2 cellular contexts compared by ENCODE assay signal in the genomic region with DNA sequence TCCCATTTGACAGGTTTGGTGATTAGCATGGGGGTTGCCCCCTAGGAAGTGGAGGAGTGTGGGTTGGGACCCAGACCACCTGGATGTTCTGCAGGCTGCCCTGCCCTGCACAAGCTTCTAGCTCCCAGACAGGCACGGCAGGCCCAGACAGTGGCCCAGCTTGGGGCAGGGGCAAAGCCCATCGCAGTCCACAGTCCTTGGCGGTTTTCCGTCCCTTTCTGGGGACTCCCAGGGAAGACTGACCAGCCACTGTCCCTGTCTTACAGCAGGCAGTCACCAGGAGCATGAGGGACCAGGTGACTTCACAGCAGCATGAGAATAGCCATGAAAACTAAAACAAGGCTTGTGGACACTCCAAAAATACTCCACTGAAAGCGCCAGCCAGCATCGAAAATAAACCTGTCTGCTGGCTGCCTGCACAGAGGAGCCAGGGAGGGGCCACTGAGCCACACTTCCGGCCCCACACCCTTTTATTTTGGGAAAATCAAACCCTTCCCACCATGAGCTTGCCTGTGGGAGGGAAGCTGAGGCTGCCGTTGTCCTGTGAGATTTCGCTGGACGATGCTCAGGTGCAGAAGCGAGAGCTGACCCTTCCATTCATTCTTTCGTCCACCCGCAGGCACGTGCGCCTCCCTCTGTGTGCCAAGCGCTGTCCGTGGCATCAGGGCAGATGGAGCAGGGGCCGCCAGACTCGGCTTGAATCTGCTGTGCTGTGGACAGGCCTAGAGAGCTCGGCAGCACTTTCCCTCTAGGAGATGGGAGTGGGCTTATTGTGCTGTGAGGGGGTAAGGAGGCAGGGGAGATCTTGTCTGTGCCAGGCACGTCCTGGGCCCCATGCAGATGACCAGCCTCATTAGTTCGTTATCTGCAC.
TF ChIP-seq lines count a peak whose summit lies in the region.

No MANE protein-coding gene starts in this region.

TF ChIP-seq in IMR-90, 13 proteins besides CTCF, POLR2A, EP300 and RAD21:
- TF ChIP-seq CHD1 (IDR thresholded peaks at IDR 0.05; ENCODE audit: low read depth, low read length) (no peak), SMC3 (IDR thresholded peaks at IDR 0.05; ENCODE audit: low read depth, low read length) (no peak), NFE2L2 (IDR thresholded peaks at IDR 0.05; ENCODE audit: low read depth, low read length) (no peak), CEBPB (IDR thresholded peaks at IDR 0.05; ENCODE audit: low read depth, low read length) (no peak), FOS (IDR thresholded peaks at IDR 0.05; ENCODE audit: low read depth, low read length) (no peak), MAZ (IDR thresholded peaks at IDR 0.05; ENCODE audit: borderline replicate concordance, low read depth, low read length) (no peak), BHLHE40 (IDR thresholded peaks at IDR 0.05; ENCODE audit: low read depth, low read length) (no peak), MXI1 (IDR thresholded peaks at IDR 0.05; ENCODE audit: borderline replicate concordance, low read depth, low read length) (no peak), RFX5 (IDR thresholded peaks at IDR 0.05; ENCODE audit: low read depth, low read length) (no peak), RCOR1 (IDR thresholded peaks at IDR 0.05; ENCODE audit: insufficient replicate concordance, low read length) (no peak), MAFK (IDR thresholded peaks at IDR 0.05; ENCODE audit: low read depth, low read length) (no peak)
- TF ChIP-seq, protein P1, sequence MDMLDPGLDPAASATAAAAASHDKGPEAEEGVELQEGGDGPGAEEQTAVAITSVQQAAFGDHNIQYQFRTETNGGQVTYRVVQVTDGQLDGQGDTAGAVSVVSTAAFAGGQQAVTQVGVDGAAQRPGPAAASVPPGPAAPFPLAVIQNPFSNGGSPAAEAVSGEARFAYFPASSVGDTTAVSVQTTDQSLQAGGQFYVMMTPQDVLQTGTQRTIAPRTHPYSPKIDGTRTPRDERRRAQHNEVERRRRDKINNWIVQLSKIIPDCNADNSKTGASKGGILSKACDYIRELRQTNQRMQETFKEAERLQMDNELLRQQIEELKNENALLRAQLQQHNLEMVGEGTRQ (IDR thresholded peaks at IDR 0.05; ENCODE audit: low read depth, low read length) = no peak
- TF ChIP-seq, protein P2, sequence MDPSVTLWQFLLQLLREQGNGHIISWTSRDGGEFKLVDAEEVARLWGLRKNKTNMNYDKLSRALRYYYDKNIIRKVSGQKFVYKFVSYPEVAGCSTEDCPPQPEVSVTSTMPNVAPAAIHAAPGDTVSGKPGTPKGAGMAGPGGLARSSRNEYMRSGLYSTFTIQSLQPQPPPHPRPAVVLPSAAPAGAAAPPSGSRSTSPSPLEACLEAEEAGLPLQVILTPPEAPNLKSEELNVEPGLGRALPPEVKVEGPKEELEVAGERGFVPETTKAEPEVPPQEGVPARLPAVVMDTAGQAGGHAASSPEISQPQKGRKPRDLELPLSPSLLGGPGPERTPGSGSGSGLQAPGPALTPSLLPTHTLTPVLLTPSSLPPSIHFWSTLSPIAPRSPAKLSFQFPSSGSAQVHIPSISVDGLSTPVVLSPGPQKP (IDR thresholded peaks at IDR 0.05; ENCODE audit: borderline replicate concordance, low read depth, low read length) = no peak

TF ChIP-seq in HepG2, 621 proteins besides CTCF, POLR2A, EP300 and RAD21:
- no peak for TF ChIP-seq FOXM1 (CRISPR knock-in tag; IDR thresholded peaks at IDR 0.05)
- TF ChIP-seq RNF2 (conservative IDR thresholded peaks at IDR 0.05; ENCODE audit: low read depth) = no peak
- no peak for TF ChIP-seq RAD51 (IDR thresholded peaks at IDR 0.05; ENCODE audit: borderline replicate concordance)
- TF ChIP-seq, protein P3, sequence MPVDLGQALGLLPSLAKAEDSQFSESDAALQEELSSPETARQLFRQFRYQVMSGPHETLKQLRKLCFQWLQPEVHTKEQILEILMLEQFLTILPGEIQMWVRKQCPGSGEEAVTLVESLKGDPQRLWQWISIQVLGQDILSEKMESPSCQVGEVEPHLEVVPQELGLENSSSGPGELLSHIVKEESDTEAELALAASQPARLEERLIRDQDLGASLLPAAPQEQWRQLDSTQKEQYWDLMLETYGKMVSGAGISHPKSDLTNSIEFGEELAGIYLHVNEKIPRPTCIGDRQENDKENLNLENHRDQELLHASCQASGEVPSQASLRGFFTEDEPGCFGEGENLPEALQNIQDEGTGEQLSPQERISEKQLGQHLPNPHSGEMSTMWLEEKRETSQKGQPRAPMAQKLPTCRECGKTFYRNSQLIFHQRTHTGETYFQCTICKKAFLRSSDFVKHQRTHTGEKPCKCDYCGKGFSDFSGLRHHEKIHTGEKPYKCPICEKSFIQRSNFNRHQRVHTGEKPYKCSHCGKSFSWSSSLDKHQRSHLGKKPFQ (CRISPR knock-in tag; IDR thresholded peaks at IDR 0.05; ENCODE audit: insufficient replicate concordance) = no peak
- TF ChIP-seq RBFOX2 (IDR thresholded peaks at IDR 0.05; ENCODE audit: low read depth, low read length) = no peak
- TF ChIP-seq MEIS2 (CRISPR knock-in tag; IDR thresholded peaks at IDR 0.05) = no peak
- TF ChIP-seq BCL6 (CRISPR knock-in tag; IDR thresholded peaks at IDR 0.05) = no peak
- no peak for TF ChIP-seq MED13 (CRISPR knock-in tag; IDR thresholded peaks at IDR 0.05)
- TF ChIP-seq GPN1 (CRISPR knock-in tag; IDR thresholded peaks at IDR 0.05; ENCODE audit: borderline replicate concordance) = no peak
- no peak for TF ChIP-seq POLR2AphosphoS2 (IDR thresholded peaks at IDR 0.05; ENCODE audit: low read depth, low read length)
- TF ChIP-seq, protein P4, sequence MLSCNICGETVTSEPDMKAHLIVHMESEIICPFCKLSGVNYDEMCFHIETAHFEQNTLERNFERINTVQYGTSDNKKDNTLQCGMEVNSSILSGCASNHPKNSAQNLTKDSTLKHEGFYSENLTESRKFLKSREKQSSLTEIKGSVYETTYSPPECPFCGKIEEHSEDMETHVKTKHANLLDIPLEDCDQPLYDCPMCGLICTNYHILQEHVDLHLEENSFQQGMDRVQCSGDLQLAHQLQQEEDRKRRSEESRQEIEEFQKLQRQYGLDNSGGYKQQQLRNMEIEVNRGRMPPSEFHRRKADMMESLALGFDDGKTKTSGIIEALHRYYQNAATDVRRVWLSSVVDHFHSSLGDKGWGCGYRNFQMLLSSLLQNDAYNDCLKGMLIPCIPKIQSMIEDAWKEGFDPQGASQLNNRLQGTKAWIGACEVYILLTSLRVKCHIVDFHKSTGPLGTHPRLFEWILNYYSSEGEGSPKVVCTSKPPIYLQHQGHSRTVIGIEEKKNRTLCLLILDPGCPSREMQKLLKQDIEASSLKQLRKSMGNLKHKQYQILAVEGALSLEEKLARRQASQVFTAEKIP (CRISPR knock-in tag; IDR thresholded peaks at IDR 0.05; ENCODE audit: borderline replicate concordance) = no peak
- TF ChIP-seq SAFB2 (CRISPR knock-in tag; IDR thresholded peaks at IDR 0.05; ENCODE audit: borderline replicate concordance, low read depth) = no peak
- TF ChIP-seq HHEX (CRISPR knock-in tag; IDR thresholded peaks at IDR 0.05) = no peak
- no peak for TF ChIP-seq ZKSCAN8 (CRISPR knock-in tag; IDR thresholded peaks at IDR 0.05; ENCODE audit: borderline replicate concordance)
- TF ChIP-seq, protein P5, sequence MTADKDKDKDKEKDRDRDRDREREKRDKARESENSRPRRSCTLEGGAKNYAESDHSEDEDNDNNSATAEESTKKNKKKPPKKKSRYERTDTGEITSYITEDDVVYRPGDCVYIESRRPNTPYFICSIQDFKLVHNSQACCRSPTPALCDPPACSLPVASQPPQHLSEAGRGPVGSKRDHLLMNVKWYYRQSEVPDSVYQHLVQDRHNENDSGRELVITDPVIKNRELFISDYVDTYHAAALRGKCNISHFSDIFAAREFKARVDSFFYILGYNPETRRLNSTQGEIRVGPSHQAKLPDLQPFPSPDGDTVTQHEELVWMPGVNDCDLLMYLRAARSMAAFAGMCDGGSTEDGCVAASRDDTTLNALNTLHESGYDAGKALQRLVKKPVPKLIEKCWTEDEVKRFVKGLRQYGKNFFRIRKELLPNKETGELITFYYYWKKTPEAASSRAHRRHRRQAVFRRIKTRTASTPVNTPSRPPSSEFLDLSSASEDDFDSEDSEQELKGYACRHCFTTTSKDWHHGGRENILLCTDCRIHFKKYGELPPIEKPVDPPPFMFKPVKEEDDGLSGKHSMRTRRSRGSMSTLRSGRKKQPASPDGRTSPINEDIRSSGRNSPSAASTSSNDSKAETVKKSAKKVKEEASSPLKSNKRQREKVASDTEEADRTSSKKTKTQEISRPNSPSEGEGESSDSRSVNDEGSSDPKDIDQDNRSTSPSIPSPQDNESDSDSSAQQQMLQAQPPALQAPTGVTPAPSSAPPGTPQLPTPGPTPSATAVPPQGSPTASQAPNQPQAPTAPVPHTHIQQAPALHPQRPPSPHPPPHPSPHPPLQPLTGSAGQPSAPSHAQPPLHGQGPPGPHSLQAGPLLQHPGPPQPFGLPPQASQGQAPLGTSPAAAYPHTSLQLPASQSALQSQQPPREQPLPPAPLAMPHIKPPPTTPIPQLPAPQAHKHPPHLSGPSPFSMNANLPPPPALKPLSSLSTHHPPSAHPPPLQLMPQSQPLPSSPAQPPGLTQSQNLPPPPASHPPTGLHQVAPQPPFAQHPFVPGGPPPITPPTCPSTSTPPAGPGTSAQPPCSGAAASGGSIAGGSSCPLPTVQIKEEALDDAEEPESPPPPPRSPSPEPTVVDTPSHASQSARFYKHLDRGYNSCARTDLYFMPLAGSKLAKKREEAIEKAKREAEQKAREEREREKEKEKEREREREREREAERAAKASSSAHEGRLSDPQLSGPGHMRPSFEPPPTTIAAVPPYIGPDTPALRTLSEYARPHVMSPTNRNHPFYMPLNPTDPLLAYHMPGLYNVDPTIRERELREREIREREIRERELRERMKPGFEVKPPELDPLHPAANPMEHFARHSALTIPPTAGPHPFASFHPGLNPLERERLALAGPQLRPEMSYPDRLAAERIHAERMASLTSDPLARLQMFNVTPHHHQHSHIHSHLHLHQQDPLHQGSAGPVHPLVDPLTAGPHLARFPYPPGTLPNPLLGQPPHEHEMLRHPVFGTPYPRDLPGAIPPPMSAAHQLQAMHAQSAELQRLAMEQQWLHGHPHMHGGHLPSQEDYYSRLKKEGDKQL (CRISPR knock-in tag; IDR thresholded peaks at IDR 0.05; ENCODE audit: low read depth) = no peak
